ENCODE assay signal across 10 cellular contexts in genomic region chr16:62190426-62190825, GRCh38.
DNase-seq lines count a peak whose midpoint lies in the region; ATAC-seq and TF ChIP-seq lines count a peak whose summit lies in the region.
"Had no signal": no experiment of that assay in that cellular context is flagged by ENCODE, and none has a peak within 500 bp of the region (broad histone marks: within the 10 kb centered on the region; RNA-seq: fewer than 3 reads in every experiment).

No MANE protein-coding gene starts in this region.

- H3K9me3 ChIP-seq in gastroesophageal sphincter, result no peaks in the 10 kb centered on the region
- H3K9me3 ChIP-seq: SJSA1 had no signal

- no CpG with 5 or more reads among the region's 2 CpGs for WGBS in mesendoderm (ENCODE audit: extremely low coverage, insufficient coverage, low lambda C conversion rate)
- 60 to 64% methylated on average over 2 of the region's 2 CpGs for WGBS in gastroesophageal sphincter (ENCODE audit: low coverage in 1 of 2), 2 donors

- no peak overlapping the region for H3K9ac ChIP-seq in mesendoderm (ENCODE audit: low read length)

- no peak overlapping the region for H2AK5ac ChIP-seq in mesendoderm (ENCODE audit: low read length)

- TF ChIP-seq CTCF in LNCAP (IDR thresholded peaks at IDR 0.05) (peak; percentile 38), astrocyte of the cerebellum (IDR thresholded peaks at IDR 0.05; ENCODE audit: low read depth, low read length, missing control alignments) (peak; percentile 82), gastroesophageal sphincter (IDR thresholded peaks at IDR 0.05) (peak in 2 of 4 experiments; percentile 12 to 26)

- no peak overlapping the region for H3K4me3 ChIP-seq in astrocyte of the cerebellum (ENCODE audit: low read depth, low read length)
- H3K4me3 ChIP-seq in mesendoderm (ENCODE audit: low read length), result no peak overlapping the region
- H3K4me3 ChIP-seq in gastroesophageal sphincter, result no peak overlapping the region
- H3K4me3 ChIP-seq: SJSA1 had no signal

- H3K4ac ChIP-seq in mesendoderm (ENCODE audit: low read depth, low read length), result no peak overlapping the region

- no peak for TF ChIP-seq EP300 in gastroesophageal sphincter (IDR thresholded peaks at IDR 0.05)

- no peak overlapping the region for H2BK5ac ChIP-seq in mesendoderm (ENCODE audit: low read length)

- no peak overlapping the region for H3K27ac ChIP-seq in mesendoderm (ENCODE audit: low read depth, low read length)
- no peak overlapping the region for H3K27ac ChIP-seq in gastroesophageal sphincter
- H3K27ac ChIP-seq: SJSA1 had no signal

- H3K4me2 ChIP-seq in mesendoderm (ENCODE audit: low read length), result no peak overlapping the region

- POLR2A ChIA-PET in T-cell (lab: Charles Lee), result no interaction called here

- CTCF ChIA-PET in T-cell (lab: Charles Lee), result no interaction called here

- in situ Hi-C loops in astrocyte of the cerebellum (cut with HindIII; ENCODE audit: low sequenced_read_pairs), result no loop called here

- no peaks in the 10 kb centered on the region for H3K79me1 ChIP-seq in mesendoderm (ENCODE audit: low read length)

- no peak overlapping the region for H3K18ac ChIP-seq in mesendoderm (ENCODE audit: low read length)

- peak; percentile 55 for DNase-seq in DMS53 (lab: John Stamatoyannopoulos, UW)
- DNase-seq in astrocyte of the cerebellum (ENCODE audit: low read depth), result peak; percentile 11
- DNase-seq in mesendoderm, result peak; percentile 55
- DNase-seq in T-cell, result no peak
- DNase-seq: activated naive CD4-positive, alpha-beta T cell treated with anti-CD3 and anti-CD28 coated beads for 36 hours had no signal

- H3K36me3 Mint-ChIP-seq in T-cell, result no peaks in the 10 kb centered on the region

- H3K36me3 ChIP-seq in mesendoderm (ENCODE audit: control insufficient read depth, insufficient read depth, low read length), result no peaks in the 10 kb centered on the region
- H3K36me3 ChIP-seq in gastroesophageal sphincter, result no peaks in the 10 kb centered on the region
- H3K36me3 ChIP-seq: SJSA1 had no signal

- H3K79me2 ChIP-seq in mesendoderm (ENCODE audit: control insufficient read depth, insufficient read depth, low read length), result no peaks in the 10 kb centered on the region

- ATAC-seq in T-cell (replicated peaks in 1 of 4), result no peak
- ATAC-seq in gastroesophageal sphincter, result no peak
- ATAC-seq in HG02840 (IDR thresholded peaks at IDR 0.05; ENCODE audit: low FRiP score, unreplicated experiment), result no peak
- no peak for ATAC-seq in GM21825 (IDR thresholded peaks at IDR 0.05; ENCODE audit: unreplicated experiment)

- peaks cover 16 to 24% (median 21%) of the 10 kb centered on the region in 3 donors for H3K9me3 Mint-ChIP-seq in T-cell

- no peak overlapping the region for H3K23ac ChIP-seq in mesendoderm (ENCODE audit: low read length)

- no peak overlapping the region for H3K4me3 Mint-ChIP-seq in T-cell
- H3K4me3 Mint-ChIP-seq: activated naive CD4-positive, alpha-beta T cell treated with anti-CD3 and anti-CD28 coated beads for 36 hours had no signal

- H4K5ac ChIP-seq in mesendoderm (ENCODE audit: low read length), result no peak overlapping the region

- H2BK120ac ChIP-seq in mesendoderm (ENCODE audit: low read depth, low read length), result no peak overlapping the region

- H4K8ac ChIP-seq in mesendoderm (ENCODE audit: low read depth, low read length), result no peak overlapping the region

- H3K4me1 ChIP-seq in mesendoderm (ENCODE audit: control insufficient read depth, low read depth, low read length) (no peaks in the 10 kb centered on the region), gastroesophageal sphincter (no peaks in the 10 kb centered on the region)
- H3K4me1 ChIP-seq: SJSA1 had no signal

- no peak overlapping the region for H2BK15ac ChIP-seq in mesendoderm (replicated peaks; ENCODE audit: low read depth)

- H3K27me3 Mint-ChIP-seq in T-cell, result no peaks in the 10 kb centered on the region

- H3K56ac ChIP-seq in mesendoderm (ENCODE audit: low read length), result no peak overlapping the region

- no peak for TF ChIP-seq POLR2A in gastroesophageal sphincter (IDR thresholded peaks at IDR 0.05)

- no peak overlapping the region for H3K27ac Mint-ChIP-seq in T-cell
- H3K27ac Mint-ChIP-seq: activated naive CD4-positive, alpha-beta T cell treated with anti-CD3 and anti-CD28 coated beads for 36 hours had no signal

- no peaks in the 10 kb centered on the region for H3K4me1 Mint-ChIP-seq in T-cell

- H3K27me3 ChIP-seq in mesendoderm (ENCODE audit: insufficient read depth, low read length, poor library complexity) (no peaks in the 10 kb centered on the region), gastroesophageal sphincter (no peaks in the 10 kb centered on the region)
- H3K27me3 ChIP-seq: SJSA1 had no signal

Comparison
In these comparisons a context has a peak if more than half of its experiments do, and no peak if none do; other contexts are left out.
1. DNase-seq: peak in DMS53 (single experiment), astrocyte of the cerebellum (single experiment) and mesendoderm (single experiment); none in T-cell (0 of 34).